In the genomic region with DNA sequence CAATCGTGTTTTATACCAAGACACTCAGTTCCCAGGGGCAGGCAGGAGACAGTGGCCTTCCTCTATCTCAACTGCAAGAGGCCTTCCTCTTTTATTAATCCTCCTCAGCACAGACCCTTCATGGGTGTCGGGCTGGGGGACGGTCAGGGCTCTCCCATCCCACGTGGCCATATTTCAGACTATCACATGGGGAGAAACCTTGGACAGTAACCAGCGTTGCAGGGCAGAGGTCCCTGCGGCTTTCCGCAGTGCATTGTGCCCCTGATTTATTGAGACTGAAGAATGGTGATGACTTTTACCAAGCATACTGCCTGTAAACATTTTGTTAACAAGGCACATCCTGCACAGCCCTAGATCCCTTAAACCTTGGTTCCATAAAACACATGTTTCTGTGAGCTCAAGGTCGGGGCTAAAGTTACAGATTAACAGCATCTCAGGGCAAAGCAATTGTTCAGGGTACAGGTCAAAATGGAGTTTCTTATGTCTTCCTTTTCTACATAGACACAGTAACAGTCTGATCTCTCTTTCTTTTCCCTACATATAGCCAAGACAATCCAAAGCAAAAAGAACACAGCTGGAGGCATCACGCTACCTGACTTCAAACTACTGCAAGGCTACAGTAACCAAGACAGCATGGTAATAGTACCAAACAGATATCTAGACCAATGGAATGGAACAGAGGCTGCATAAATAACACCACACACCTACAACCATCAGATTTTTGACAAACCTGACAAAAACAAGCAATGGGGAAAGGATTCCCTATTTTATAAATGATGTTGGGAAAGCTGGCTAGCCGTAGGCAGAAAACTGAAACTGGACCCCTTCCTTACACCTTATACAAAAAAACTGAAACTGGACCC, we compare ENCODE assay signal across 1 cellular context.
TF ChIP-seq lines count a peak whose summit lies in the region.
"Not testable (repeated sequence)": the region's sequence is repeated elsewhere in the genome, so short reads cannot be mapped to it uniquely, and the experiment has no call there.

No MANE protein-coding gene starts in this region.

TF ChIP-seq in HepG2, 621 proteins besides CTCF, POLR2A, EP300 and RAD21 (continues in another document):
- TF ChIP-seq MIXL1 (CRISPR knock-in tag; IDR thresholded peaks at IDR 0.05) (peak; percentile 88), ETV5 (CRISPR knock-in tag; IDR thresholded peaks at IDR 0.05; ENCODE audit: borderline replicate concordance) (peak; percentile 52; the same call in 1 of the 2 replicates), FOXP1 (CRISPR knock-in tag; IDR thresholded peaks at IDR 0.05) (peak; percentile 89), RXRA (CRISPR knock-in tag; IDR thresholded peaks at IDR 0.05) (peak; percentile 18; the same call in 1 of the 2 replicates), TARDBP (CRISPR knock-in tag; IDR thresholded peaks at IDR 0.05) (peak; percentile 94), LCORL (CRISPR knock-in tag; IDR thresholded peaks at IDR 0.05) (peak; percentile 74; the same call in 1 of the 2 replicates), ZNF292 (CRISPR knock-in tag; IDR thresholded peaks at IDR 0.05; ENCODE audit: borderline replicate concordance, low read depth) (peak; percentile 73; the same call in 1 of the 2 replicates), SIX1 (CRISPR knock-in tag; IDR thresholded peaks at IDR 0.05; ENCODE audit: borderline replicate concordance) (peak; percentile 63; the same call in 1 of the 2 replicates), PHF21A (CRISPR knock-in tag; IDR thresholded peaks at IDR 0.05) (peak; percentile 16; the same call in 1 of the 2 replicates), ZNF773 (CRISPR knock-in tag; IDR thresholded peaks at IDR 0.05; ENCODE audit: borderline replicate concordance) (0 out of 2 replicates have a peak, but pooled peaks have one; percentile 55), SP4 (CRISPR knock-in tag; IDR thresholded peaks at IDR 0.05) (0 out of 2 replicates have a peak, but pooled peaks have one; percentile 20), PPARG (CRISPR knock-in tag; conservative IDR thresholded peaks at IDR 0.05) (peak; percentile 92), HNF4A (CRISPR knock-in tag; IDR thresholded peaks at IDR 0.05) (peak; percentile 86), ELF3 (CRISPR knock-in tag; IDR thresholded peaks at IDR 0.05) (peak; percentile 73), FOXO1 (CRISPR knock-in tag; IDR thresholded peaks at IDR 0.05) (peak; percentile 92), ZNF510 (CRISPR knock-in tag; IDR thresholded peaks at IDR 0.05; ENCODE audit: low read depth) (0 out of 2 replicates have a peak, but pooled peaks have one; percentile 57), CHCHD3 (CRISPR knock-in tag; IDR thresholded peaks at IDR 0.05) (0 out of 2 replicates have a peak, but pooled peaks have one; percentile 24), CEBPG (CRISPR knock-in tag; IDR thresholded peaks at IDR 0.05) (0 out of 2 replicates have a peak, but pooled peaks have one; percentile 24), ZNF614 (CRISPR knock-in tag; IDR thresholded peaks at IDR 0.05; ENCODE audit: borderline replicate concordance) (peak; percentile 83; the same call in 1 of the 2 replicates), MIER2 (CRISPR knock-in tag; IDR thresholded peaks at IDR 0.05) (peak; percentile 45; the same call in 1 of the 2 replicates)
- TF ChIP-seq, protein P1, sequence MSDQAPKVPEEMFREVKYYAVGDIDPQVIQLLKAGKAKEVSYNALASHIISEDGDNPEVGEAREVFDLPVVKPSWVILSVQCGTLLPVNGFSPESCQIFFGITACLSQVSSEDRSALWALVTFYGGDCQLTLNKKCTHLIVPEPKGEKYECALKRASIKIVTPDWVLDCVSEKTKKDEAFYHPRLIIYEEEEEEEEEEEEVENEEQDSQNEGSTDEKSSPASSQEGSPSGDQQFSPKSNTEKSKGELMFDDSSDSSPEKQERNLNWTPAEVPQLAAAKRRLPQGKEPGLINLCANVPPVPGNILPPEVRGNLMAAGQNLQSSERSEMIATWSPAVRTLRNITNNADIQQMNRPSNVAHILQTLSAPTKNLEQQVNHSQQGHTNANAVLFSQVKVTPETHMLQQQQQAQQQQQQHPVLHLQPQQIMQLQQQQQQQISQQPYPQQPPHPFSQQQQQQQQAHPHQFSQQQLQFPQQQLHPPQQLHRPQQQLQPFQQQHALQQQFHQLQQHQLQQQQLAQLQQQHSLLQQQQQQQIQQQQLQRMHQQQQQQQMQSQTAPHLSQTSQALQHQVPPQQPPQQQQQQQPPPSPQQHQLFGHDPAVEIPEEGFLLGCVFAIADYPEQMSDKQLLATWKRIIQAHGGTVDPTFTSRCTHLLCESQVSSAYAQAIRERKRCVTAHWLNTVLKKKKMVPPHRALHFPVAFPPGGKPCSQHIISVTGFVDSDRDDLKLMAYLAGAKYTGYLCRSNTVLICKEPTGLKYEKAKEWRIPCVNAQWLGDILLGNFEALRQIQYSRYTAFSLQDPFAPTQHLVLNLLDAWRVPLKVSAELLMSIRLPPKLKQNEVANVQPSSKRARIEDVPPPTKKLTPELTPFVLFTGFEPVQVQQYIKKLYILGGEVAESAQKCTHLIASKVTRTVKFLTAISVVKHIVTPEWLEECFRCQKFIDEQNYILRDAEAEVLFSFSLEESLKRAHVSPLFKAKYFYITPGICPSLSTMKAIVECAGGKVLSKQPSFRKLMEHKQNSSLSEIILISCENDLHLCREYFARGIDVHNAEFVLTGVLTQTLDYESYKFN (CRISPR knock-in tag; conservative IDR thresholded peaks at IDR 0.05) = peak; percentile 96
- TF ChIP-seq FOXP1, LCORL (IDR thresholded peaks at IDR 0.05): not testable (repeated sequence)
- TF ChIP-seq, protein P2, sequence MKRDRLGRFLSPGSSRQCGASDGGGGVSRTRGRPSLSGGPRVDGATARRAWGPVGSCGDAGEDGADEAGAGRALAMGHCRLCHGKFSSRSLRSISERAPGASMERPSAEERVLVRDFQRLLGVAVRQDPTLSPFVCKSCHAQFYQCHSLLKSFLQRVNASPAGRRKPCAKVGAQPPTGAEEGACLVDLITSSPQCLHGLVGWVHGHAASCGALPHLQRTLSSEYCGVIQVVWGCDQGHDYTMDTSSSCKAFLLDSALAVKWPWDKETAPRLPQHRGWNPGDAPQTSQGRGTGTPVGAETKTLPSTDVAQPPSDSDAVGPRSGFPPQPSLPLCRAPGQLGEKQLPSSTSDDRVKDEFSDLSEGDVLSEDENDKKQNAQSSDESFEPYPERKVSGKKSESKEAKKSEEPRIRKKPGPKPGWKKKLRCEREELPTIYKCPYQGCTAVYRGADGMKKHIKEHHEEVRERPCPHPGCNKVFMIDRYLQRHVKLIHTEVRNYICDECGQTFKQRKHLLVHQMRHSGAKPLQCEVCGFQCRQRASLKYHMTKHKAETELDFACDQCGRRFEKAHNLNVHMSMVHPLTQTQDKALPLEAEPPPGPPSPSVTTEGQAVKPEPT (CRISPR knock-in tag; IDR thresholded peaks at IDR 0.05; ENCODE audit: low read depth) = 0 out of 2 replicates have a peak, but pooled peaks have one; percentile 37
- TF ChIP-seq, protein P3, sequence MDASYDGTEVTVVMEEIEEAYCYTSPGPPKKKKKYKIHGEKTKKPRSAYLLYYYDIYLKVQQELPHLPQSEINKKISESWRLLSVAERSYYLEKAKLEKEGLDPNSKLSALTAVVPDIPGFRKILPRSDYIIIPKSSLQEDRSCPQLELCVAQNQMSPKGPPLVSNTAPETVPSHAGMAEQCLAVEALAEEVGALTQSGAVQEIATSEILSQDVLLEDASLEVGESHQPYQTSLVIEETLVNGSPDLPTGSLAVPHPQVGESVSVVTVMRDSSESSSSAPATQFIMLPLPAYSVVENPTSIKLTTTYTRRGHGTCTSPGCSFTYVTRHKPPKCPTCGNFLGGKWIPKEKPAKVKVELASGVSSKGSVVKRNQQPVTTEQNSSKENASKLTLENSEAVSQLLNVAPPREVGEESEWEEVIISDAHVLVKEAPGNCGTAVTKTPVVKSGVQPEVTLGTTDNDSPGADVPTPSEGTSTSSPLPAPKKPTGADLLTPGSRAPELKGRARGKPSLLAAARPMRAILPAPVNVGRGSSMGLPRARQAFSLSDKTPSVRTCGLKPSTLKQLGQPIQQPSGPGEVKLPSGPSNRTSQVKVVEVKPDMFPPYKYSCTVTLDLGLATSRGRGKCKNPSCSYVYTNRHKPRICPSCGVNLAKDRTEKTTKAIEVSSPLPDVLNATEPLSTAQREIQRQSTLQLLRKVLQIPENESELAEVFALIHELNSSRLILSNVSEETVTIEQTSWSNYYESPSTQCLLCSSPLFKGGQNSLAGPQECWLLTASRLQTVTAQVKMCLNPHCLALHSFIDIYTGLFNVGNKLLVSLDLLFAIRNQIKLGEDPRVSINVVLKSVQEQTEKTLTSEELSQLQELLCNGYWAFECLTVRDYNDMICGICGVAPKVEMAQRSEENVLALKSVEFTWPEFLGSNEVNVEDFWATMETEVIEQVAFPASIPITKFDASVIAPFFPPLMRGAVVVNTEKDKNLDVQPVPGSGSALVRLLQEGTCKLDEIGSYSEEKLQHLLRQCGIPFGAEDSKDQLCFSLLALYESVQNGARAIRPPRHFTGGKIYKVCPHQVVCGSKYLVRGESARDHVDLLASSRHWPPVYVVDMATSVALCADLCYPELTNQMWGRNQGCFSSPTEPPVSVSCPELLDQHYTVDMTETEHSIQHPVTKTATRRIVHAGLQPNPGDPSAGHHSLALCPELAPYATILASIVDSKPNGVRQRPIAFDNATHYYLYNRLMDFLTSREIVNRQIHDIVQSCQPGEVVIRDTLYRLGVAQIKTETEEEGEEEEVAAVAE (CRISPR knock-in tag; IDR thresholded peaks at IDR 0.05; ENCODE audit: borderline replicate concordance) = 0 out of 2 replicates have a peak, but pooled peaks have one; percentile 69
- TF ChIP-seq, protein P4, sequence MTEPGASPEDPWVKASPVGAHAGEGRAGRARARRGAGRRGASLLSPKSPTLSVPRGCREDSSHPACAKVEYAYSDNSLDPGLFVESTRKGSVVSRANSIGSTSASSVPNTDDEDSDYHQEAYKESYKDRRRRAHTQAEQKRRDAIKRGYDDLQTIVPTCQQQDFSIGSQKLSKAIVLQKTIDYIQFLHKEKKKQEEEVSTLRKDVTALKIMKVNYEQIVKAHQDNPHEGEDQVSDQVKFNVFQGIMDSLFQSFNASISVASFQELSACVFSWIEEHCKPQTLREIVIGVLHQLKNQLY (CRISPR knock-in tag; IDR thresholded peaks at IDR 0.05) = 0 out of 2 replicates have a peak, but pooled peaks have one; percentile 26
- TF ChIP-seq, protein P5, sequence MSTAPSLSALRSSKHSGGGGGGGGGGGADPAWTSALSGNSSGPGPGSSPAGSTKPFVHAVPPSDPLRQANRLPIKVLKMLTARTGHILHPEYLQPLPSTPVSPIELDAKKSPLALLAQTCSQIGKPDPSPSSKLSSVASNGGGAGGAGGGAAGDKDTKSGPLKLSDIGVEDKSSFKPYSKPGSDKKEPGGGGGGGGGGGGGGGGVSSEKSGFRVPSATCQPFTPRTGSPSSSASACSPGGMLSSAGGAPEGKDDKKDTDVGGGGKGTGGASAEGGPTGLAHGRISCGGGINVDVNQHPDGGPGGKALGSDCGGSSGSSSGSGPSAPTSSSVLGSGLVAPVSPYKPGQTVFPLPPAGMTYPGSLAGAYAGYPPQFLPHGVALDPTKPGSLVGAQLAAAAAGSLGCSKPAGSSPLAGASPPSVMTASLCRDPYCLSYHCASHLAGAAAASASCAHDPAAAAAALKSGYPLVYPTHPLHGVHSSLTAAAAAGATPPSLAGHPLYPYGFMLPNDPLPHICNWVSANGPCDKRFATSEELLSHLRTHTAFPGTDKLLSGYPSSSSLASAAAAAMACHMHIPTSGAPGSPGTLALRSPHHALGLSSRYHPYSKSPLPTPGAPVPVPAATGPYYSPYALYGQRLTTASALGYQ (CRISPR knock-in tag; IDR thresholded peaks at IDR 0.05) = 0 out of 2 replicates have a peak, but pooled peaks have one; percentile 28
- TF ChIP-seq, protein P6, sequence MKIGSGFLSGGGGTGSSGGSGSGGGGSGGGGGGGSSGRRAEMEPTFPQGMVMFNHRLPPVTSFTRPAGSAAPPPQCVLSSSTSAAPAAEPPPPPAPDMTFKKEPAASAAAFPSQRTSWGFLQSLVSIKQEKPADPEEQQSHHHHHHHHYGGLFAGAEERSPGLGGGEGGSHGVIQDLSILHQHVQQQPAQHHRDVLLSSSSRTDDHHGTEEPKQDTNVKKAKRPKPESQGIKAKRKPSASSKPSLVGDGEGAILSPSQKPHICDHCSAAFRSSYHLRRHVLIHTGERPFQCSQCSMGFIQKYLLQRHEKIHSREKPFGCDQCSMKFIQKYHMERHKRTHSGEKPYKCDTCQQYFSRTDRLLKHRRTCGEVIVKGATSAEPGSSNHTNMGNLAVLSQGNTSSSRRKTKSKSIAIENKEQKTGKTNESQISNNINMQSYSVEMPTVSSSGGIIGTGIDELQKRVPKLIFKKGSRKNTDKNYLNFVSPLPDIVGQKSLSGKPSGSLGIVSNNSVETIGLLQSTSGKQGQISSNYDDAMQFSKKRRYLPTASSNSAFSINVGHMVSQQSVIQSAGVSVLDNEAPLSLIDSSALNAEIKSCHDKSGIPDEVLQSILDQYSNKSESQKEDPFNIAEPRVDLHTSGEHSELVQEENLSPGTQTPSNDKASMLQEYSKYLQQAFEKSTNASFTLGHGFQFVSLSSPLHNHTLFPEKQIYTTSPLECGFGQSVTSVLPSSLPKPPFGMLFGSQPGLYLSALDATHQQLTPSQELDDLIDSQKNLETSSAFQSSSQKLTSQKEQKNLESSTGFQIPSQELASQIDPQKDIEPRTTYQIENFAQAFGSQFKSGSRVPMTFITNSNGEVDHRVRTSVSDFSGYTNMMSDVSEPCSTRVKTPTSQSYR (CRISPR knock-in tag; IDR thresholded peaks at IDR 0.05; ENCODE audit: borderline replicate concordance) = peak; percentile 41; the same call in 1 of the 2 replicates
- TF ChIP-seq, protein P7, sequence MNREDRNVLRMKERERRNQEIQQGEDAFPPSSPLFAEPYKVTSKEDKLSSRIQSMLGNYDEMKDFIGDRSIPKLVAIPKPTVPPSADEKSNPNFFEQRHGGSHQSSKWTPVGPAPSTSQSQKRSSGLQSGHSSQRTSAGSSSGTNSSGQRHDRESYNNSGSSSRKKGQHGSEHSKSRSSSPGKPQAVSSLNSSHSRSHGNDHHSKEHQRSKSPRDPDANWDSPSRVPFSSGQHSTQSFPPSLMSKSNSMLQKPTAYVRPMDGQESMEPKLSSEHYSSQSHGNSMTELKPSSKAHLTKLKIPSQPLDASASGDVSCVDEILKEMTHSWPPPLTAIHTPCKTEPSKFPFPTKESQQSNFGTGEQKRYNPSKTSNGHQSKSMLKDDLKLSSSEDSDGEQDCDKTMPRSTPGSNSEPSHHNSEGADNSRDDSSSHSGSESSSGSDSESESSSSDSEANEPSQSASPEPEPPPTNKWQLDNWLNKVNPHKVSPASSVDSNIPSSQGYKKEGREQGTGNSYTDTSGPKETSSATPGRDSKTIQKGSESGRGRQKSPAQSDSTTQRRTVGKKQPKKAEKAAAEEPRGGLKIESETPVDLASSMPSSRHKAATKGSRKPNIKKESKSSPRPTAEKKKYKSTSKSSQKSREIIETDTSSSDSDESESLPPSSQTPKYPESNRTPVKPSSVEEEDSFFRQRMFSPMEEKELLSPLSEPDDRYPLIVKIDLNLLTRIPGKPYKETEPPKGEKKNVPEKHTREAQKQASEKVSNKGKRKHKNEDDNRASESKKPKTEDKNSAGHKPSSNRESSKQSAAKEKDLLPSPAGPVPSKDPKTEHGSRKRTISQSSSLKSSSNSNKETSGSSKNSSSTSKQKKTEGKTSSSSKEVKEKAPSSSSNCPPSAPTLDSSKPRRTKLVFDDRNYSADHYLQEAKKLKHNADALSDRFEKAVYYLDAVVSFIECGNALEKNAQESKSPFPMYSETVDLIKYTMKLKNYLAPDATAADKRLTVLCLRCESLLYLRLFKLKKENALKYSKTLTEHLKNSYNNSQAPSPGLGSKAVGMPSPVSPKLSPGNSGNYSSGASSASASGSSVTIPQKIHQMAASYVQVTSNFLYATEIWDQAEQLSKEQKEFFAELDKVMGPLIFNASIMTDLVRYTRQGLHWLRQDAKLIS (CRISPR knock-in tag; IDR thresholded peaks at IDR 0.05) = peak; percentile 32; the same call in 1 of the 2 replicates
